In genomic region chr12:96085475-96085874, GRCh38 we compare ENCODE assay signal across 7 cellular contexts.
"Had no signal": no experiment of that assay in that cellular context is flagged by ENCODE, and none has a peak within 500 bp of the region (broad histone marks: within the 10 kb centered on the region; RNA-seq: fewer than 3 reads in every experiment).

No MANE protein-coding gene starts in this region.

- H3K4me3 ChIP-seq: K562 had no signal

- DNase-seq: IMR-90, KBM-7, KG1 had no signal

- H3K27me3 Mint-ChIP-seq: IgD-negative memory B cell had no signal

- ATAC-seq: HepG2, K562 had no signal

- H3K27ac ChIP-seq: HL-60 had no signal
